Comparison of ENCODE assay signal across 1 cellular context in genomic region chr22:21766933-21767462, GRCh38.
A peak's percentile ranks its signal among the peaks of the same experiment; 100 is the strongest.
TF ChIP-seq lines count a peak whose summit lies in the region.

No MANE protein-coding gene starts in this region.

TF ChIP-seq in GM12878, 131 proteins besides CTCF, POLR2A, EP300 and RAD21 (continued from another document and continues in another):
- TF ChIP-seq ZNF592 (IDR thresholded peaks at IDR 0.05) = 0 out of 2 replicates have a peak, but pooled peaks have one; percentile 38
- TF ChIP-seq RB1 (IDR thresholded peaks at IDR 0.05; ENCODE audit: borderline replicate concordance) = no peak; the same call in 1 of the 2 replicates
- TF ChIP-seq ZNF217 (IDR thresholded peaks at IDR 0.05) = no peak; the same call in 1 of the 2 replicates
- TF ChIP-seq POLR2AphosphoS2 (IDR thresholded peaks at IDR 0.05; ENCODE audit: low read depth, low read length) = no peak
- TF ChIP-seq NFXL1 (IDR thresholded peaks at IDR 0.05; ENCODE audit: borderline replicate concordance) = no peak
- no peak for TF ChIP-seq ZNF207 (IDR thresholded peaks at IDR 0.05; ENCODE audit: borderline replicate concordance)
- no peak for TF ChIP-seq SMAD1 (IDR thresholded peaks at IDR 0.05; ENCODE audit: low read depth, partially characterized antibody)
- TF ChIP-seq, protein P1, sequence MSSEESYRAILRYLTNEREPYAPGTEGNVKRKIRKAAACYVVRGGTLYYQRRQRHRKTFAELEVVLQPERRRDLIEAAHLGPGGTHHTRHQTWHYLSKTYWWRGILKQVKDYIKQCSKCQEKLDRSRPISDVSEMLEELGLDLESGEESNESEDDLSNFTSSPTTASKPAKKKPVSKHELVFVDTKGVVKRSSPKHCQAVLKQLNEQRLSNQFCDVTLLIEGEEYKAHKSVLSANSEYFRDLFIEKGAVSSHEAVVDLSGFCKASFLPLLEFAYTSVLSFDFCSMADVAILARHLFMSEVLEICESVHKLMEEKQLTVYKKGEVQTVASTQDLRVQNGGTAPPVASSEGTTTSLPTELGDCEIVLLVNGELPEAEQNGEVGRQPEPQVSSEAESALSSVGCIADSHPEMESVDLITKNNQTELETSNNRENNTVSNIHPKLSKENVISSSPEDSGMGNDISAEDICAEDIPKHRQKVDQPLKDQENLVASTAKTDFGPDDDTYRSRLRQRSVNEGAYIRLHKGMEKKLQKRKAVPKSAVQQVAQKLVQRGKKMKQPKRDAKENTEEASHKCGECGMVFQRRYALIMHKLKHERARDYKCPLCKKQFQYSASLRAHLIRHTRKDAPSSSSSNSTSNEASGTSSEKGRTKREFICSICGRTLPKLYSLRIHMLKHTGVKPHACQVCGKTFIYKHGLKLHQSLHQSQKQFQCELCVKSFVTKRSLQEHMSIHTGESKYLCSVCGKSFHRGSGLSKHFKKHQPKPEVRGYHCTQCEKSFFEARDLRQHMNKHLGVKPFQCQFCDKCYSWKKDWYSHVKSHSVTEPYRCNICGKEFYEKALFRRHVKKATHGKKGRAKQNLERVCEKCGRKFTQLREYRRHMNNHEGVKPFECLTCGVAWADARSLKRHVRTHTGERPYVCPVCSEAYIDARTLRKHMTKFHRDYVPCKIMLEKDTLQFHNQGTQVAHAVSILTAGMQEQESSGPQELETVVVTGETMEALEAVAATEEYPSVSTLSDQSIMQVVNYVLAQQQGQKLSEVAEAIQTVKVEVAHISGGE (CRISPR knock-in tag; IDR thresholded peaks at IDR 0.05) = no peak
- no peak for TF ChIP-seq YBX1 (IDR thresholded peaks at IDR 0.05)
- no peak; the same call in 1 of the 2 replicates for TF ChIP-seq HDGF (IDR thresholded peaks at IDR 0.05)
- TF ChIP-seq USF2 (IDR thresholded peaks at IDR 0.05; ENCODE audit: borderline replicate concordance, low read depth, low read length) = no peak
- no peak for TF ChIP-seq ZNF384 (IDR thresholded peaks at IDR 0.05; ENCODE audit: borderline replicate concordance, low read depth, low read length)
- no peak for TF ChIP-seq EGR1 (IDR thresholded peaks at IDR 0.05; ENCODE audit: borderline replicate concordance in 1 of 2, low read depth in 2 of 2, low read length in 2 of 2)
- no peak for TF ChIP-seq HDAC6 (IDR thresholded peaks at IDR 0.05; ENCODE audit: unreplicated experiment)
- peak; percentile 35; the same call in 1 of the 2 replicates for TF ChIP-seq BMI1 (IDR thresholded peaks at IDR 0.05; ENCODE audit: borderline replicate concordance)
- TF ChIP-seq GATAD2B (conservative IDR thresholded peaks at IDR 0.05; ENCODE audit: low read depth) = peak; percentile 74
- peak; percentile 66; the same call in 1 of the 3 replicates for TF ChIP-seq POU2F2 (IDR thresholded peaks at IDR 0.05; ENCODE audit: borderline replicate concordance, low read depth, low read length)
- TF ChIP-seq TCF7 (IDR thresholded peaks at IDR 0.05; ENCODE audit: borderline replicate concordance) = no peak
- TF ChIP-seq MYB (IDR thresholded peaks at IDR 0.05; ENCODE audit: borderline replicate concordance, low read depth, low read length) = no peak
- no peak for TF ChIP-seq CEBPZ (IDR thresholded peaks at IDR 0.05; ENCODE audit: low read depth, low read length)
- TF ChIP-seq FOXM1 (IDR thresholded peaks at IDR 0.05; ENCODE audit: low read depth, low read length) = no peak
- TF ChIP-seq, protein P2, sequence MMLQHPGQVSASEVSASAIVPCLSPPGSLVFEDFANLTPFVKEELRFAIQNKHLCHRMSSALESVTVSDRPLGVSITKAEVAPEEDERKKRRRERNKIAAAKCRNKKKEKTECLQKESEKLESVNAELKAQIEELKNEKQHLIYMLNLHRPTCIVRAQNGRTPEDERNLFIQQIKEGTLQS (IDR thresholded peaks at IDR 0.05; ENCODE audit: borderline replicate concordance, extremely low read depth, low read depth, low read length) = no peak
- no peak for TF ChIP-seq RBBP5 (conservative IDR thresholded peaks at IDR 0.05)
- peak; percentile 47; the same call in 1 of the 2 replicates for TF ChIP-seq RAD51 (IDR thresholded peaks at IDR 0.05)
- TF ChIP-seq NBN (IDR thresholded peaks at IDR 0.05) = peak; percentile 93
- TF ChIP-seq, protein P3, sequence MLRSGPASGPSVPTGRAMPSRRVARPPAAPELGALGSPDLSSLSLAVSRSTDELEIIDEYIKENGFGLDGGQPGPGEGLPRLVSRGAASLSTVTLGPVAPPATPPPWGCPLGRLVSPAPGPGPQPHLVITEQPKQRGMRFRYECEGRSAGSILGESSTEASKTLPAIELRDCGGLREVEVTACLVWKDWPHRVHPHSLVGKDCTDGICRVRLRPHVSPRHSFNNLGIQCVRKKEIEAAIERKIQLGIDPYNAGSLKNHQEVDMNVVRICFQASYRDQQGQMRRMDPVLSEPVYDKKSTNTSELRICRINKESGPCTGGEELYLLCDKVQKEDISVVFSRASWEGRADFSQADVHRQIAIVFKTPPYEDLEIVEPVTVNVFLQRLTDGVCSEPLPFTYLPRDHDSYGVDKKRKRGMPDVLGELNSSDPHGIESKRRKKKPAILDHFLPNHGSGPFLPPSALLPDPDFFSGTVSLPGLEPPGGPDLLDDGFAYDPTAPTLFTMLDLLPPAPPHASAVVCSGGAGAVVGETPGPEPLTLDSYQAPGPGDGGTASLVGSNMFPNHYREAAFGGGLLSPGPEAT (IDR thresholded peaks at IDR 0.05; ENCODE audit: low read depth) = peak; percentile 92
- peak; percentile 66; the same call in 1 of the 2 replicates for TF ChIP-seq LARP7 (IDR thresholded peaks at IDR 0.05)
- no peak for TF ChIP-seq CREB1 (IDR thresholded peaks at IDR 0.05; ENCODE audit: low read depth)
- no peak for TF ChIP-seq REST (IDR thresholded peaks at IDR 0.05; ENCODE audit: low read depth, low read length)
- peak; percentile 78; the same call in 1 of the 2 replicates for TF ChIP-seq CHD2 (IDR thresholded peaks at IDR 0.05; ENCODE audit: borderline replicate concordance, low read depth, low read length)
- TF ChIP-seq SIN3A (IDR thresholded peaks at IDR 0.05; ENCODE audit: low read depth, low read length) = no peak
- peak; percentile 18; the same call in 1 of the 2 replicates for TF ChIP-seq NFIC (IDR thresholded peaks at IDR 0.05; ENCODE audit: low read depth, low read length)
- TF ChIP-seq CBFB (IDR thresholded peaks at IDR 0.05; ENCODE audit: low read depth) = 0 out of 2 replicates have a peak, but pooled peaks have one; percentile 25
- TF ChIP-seq, protein P4, sequence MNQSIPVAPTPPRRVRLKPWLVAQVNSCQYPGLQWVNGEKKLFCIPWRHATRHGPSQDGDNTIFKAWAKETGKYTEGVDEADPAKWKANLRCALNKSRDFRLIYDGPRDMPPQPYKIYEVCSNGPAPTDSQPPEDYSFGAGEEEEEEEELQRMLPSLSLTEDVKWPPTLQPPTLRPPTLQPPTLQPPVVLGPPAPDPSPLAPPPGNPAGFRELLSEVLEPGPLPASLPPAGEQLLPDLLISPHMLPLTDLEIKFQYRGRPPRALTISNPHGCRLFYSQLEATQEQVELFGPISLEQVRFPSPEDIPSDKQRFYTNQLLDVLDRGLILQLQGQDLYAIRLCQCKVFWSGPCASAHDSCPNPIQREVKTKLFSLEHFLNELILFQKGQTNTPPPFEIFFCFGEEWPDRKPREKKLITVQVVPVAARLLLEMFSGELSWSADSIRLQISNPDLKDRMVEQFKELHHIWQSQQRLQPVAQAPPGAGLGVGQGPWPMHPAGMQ (IDR thresholded peaks at IDR 0.05; ENCODE audit: borderline replicate concordance) = no peak
- peak; percentile 77 for TF ChIP-seq ATF7 (IDR thresholded peaks at IDR 0.05; ENCODE audit: low read depth)
- TF ChIP-seq STAT1 (conservative IDR thresholded peaks at IDR 0.05) = no peak
